In genomic region chr1:47433037-47433421, GRCh38 we compare ENCODE assay signal across 13 cellular contexts. TPM values are rescaled to one million over a fixed set of nuclear protein-coding genes. Genes with fewer than 3 reads are reported as not detected.
DNase-seq lines count a peak whose midpoint lies in the region; ATAC-seq, FAIRE-seq and TF ChIP-seq lines count a peak whose summit lies in the region.
"Had no signal": no experiment of that assay in that cellular context is flagged by ENCODE, and none has a peak within 500 bp of the region (broad histone marks: within the 10 kb centered on the region; RNA-seq: fewer than 3 reads in every experiment).

No MANE protein-coding gene starts in this region.

- H3K36me3 Mint-ChIP-seq in natural killer cell (no peaks in the 10 kb centered on the region), memory B cell (no peaks in the 10 kb centered on the region), type B pancreatic cell (no peaks in the 10 kb centered on the region)
- peaks cover 6% of the 10 kb centered on the region for H3K36me3 Mint-ChIP-seq in natural killer cell treated with Interleukin-12 subunit alpha and Interleukin-12 subunit beta and Interleukin-15 and Interleukin-18, amount 100 ng/mL, for 72 hours

- H3K36me3 ChIP-seq in GM12878 (ENCODE audit: control insufficient read depth in 2 of 2, insufficient read depth in 2 of 2, low read length in 1 of 2) (no peaks in the 10 kb centered on the region), MM.1S (replicated peaks; ENCODE audit: insufficient read depth, low read length) (no peaks in the 10 kb centered on the region)
- H3K36me3 ChIP-seq: BE2C, brain microvascular endothelial cell had no signal

- ATAC-seq in natural killer cell = no peak
- ATAC-seq in natural killer cell treated with Interleukin-12 subunit alpha and Interleukin-12 subunit beta and Interleukin-15 and Interleukin-18, amount 100 ng/mL, for 72 hours = no peak
- no peak for ATAC-seq in GM12878
- ATAC-seq in memory B cell (ENCODE audit: low read depth) = no peak
- no peak for ATAC-seq in HG02588 (IDR thresholded peaks at IDR 0.05; ENCODE audit: unreplicated experiment)

- no peak for TF ChIP-seq POLR2A in GM12878 (IDR thresholded peaks at IDR 0.05; ENCODE audit: low read depth, low read length)

- H3K27ac ChIP-seq in GM12878 (ENCODE audit: control insufficient read depth, insufficient read depth) (no peak overlapping the region), MM.1S (ENCODE audit: low read length) (no peak overlapping the region)

- H3K9me3 ChIP-seq in GM12878 (replicated peaks; ENCODE audit: control insufficient read depth, insufficient read depth, low read length) (no peaks in the 10 kb centered on the region), MM.1S (replicated peaks; ENCODE audit: insufficient read depth, low read length) (no peaks in the 10 kb centered on the region)
- H3K9me3 ChIP-seq: BE2C had no signal

- peak overlapping the region; percentile 54; the same call in 1 of the 2 replicates for H3K4me3 ChIP-seq in GM12878
- H3K4me3 ChIP-seq in MM.1S (ENCODE audit: low read length) = no peak overlapping the region

- H4K20me1 ChIP-seq in GM12878 (ENCODE audit: control insufficient read depth, insufficient read depth) (no peaks in the 10 kb centered on the region), MM.1S (ENCODE audit: insufficient read depth, low read length) (no peaks in the 10 kb centered on the region; the same call in 1 of the 2 replicates)

- H3K9ac ChIP-seq in GM12878 (ENCODE audit: control insufficient read depth, insufficient read depth, low read length) (no peak overlapping the region), MM.1S (ENCODE audit: low read length) (no peak overlapping the region)

- H3K27me3 Mint-ChIP-seq in natural killer cell (ENCODE audit: low read depth in 2 of 2) (peaks cover 6 to 20% of the 10 kb centered on the region in 2 donors), memory B cell (peaks cover 13% of the 10 kb centered on the region), type B pancreatic cell (peaks cover 79% of the 10 kb centered on the region)
- peaks cover 0 to 16% of the 10 kb centered on the region in 2 donors for H3K27me3 Mint-ChIP-seq in natural killer cell treated with Interleukin-12 subunit alpha and Interleukin-12 subunit beta and Interleukin-15 and Interleukin-18, amount 100 ng/mL, for 72 hours

- no peaks in the 10 kb centered on the region for H3K9me3 Mint-ChIP-seq in natural killer cell
- no peaks in the 10 kb centered on the region for H3K9me3 Mint-ChIP-seq in natural killer cell treated with Interleukin-12 subunit alpha and Interleukin-12 subunit beta and Interleukin-15 and Interleukin-18, amount 100 ng/mL, for 72 hours
- H3K9me3 Mint-ChIP-seq in memory B cell = no peaks in the 10 kb centered on the region
- no peaks in the 10 kb centered on the region for H3K9me3 Mint-ChIP-seq in type B pancreatic cell

- POLR2A ChIA-PET in GM12878 (lab: Charles Lee) = interaction anchor here (0.6 to 1.2 kb wide), 2 partner anchors 44 to 100 kb away, joined by 3 read pairs; partner anchors contain the start of gene CMPK1

- H3K27me3 ChIP-seq in GM12878 (replicated peaks in 1 of 2; ENCODE audit: control insufficient read depth in 2 of 2, insufficient read depth in 2 of 2, low read length in 1 of 2) (no peaks in the 10 kb centered on the region), MM.1S (replicated peaks; ENCODE audit: insufficient read depth, low read length) (no peaks in the 10 kb centered on the region)

- H3K79me2 ChIP-seq in GM12878 (ENCODE audit: control insufficient read depth, insufficient read depth, low read length) (peaks cover 2% of the 10 kb centered on the region; the same call in 1 of the 2 replicates), MM.1S (ENCODE audit: low read length) (peaks cover 33% of the 10 kb centered on the region)

- H3K4me3 Mint-ChIP-seq in natural killer cell (peak overlapping the region; percentile 65), memory B cell (peak overlapping the region; percentile 37), type B pancreatic cell (peak overlapping the region; percentile 76)
- H3K4me3 Mint-ChIP-seq in natural killer cell treated with Interleukin-12 subunit alpha and Interleukin-12 subunit beta and Interleukin-15 and Interleukin-18, amount 100 ng/mL, for 72 hours = no peak overlapping the region

- no peak for TF ChIP-seq RAD21 in GM12878 (IDR thresholded peaks at IDR 0.05; ENCODE audit: insufficient read depth, low read depth, low read length)

- no peaks in the 10 kb centered on the region for H3F3A ChIP-seq in MM.1S (ENCODE audit: insufficient read depth, low read length)

- H3K9me2 ChIP-seq in MM.1S (replicated peaks; ENCODE audit: insufficient read depth, low read length) = no peaks in the 10 kb centered on the region

- no TSS peak for BruUV-seq in GM12878 (replicated peaks; lab: Mats Ljungman, UMichigan)

- H3K4me1 ChIP-seq in GM12878 (ENCODE audit: control insufficient read depth, insufficient read depth, low read length) = peaks cover 23% of the 10 kb centered on the region
- H3K4me1 ChIP-seq in MM.1S (ENCODE audit: low read length) = peaks cover 6% of the 10 kb centered on the region; the same call in 1 of the 2 replicates
- H3K4me1 ChIP-seq: BE2C had no signal

- H3K4me2 ChIP-seq in GM12878 (ENCODE audit: control insufficient read depth, insufficient read depth) (peak overlapping the region; percentile 70), MM.1S (ENCODE audit: low read depth, low read length) (no peak overlapping the region)

- no peak for FAIRE-seq in GM12878 (lab: Jason Lieb, UNC)

- 94% methylated on average over 17 of the region's 17 CpGs for WGBS in GM12878 (ENCODE audit: insufficient coverage, insufficient replicate concordance, low lambda C conversion rate, missing lambda C conversion rate)

- no peak for TF ChIP-seq EP300 in GM12878 (IDR thresholded peaks at IDR 0.05; ENCODE audit: borderline replicate concordance in 1 of 2, control insufficient read depth in 1 of 2, low read depth in 2 of 2, low read length in 2 of 2)

- H3K4me1 Mint-ChIP-seq in natural killer cell = peaks cover 46 to 52% of the 10 kb centered on the region in 2 donors
- H3K4me1 Mint-ChIP-seq in natural killer cell treated with Interleukin-12 subunit alpha and Interleukin-12 subunit beta and Interleukin-15 and Interleukin-18, amount 100 ng/mL, for 72 hours (ENCODE audit: low read depth in 2 of 2) = peaks cover 31 to 41% of the 10 kb centered on the region in 2 donors
- peaks cover 30% of the 10 kb centered on the region for H3K4me1 Mint-ChIP-seq in memory B cell
- H3K4me1 Mint-ChIP-seq in type B pancreatic cell (ENCODE audit: unreplicated experiment) = peaks cover 36% of the 10 kb centered on the region

- H3K27ac Mint-ChIP-seq in natural killer cell (no peak overlapping the region), memory B cell (no peak overlapping the region), type B pancreatic cell (peak overlapping the region; percentile 56)
- H3K27ac Mint-ChIP-seq in natural killer cell treated with Interleukin-12 subunit alpha and Interleukin-12 subunit beta and Interleukin-15 and Interleukin-18, amount 100 ng/mL, for 72 hours = no peak overlapping the region

- SMC1A ChIA-PET in GM12878 (lab: Charles Lee; ENCODE audit: uncharacterized antibody, unreplicated experiment) = interaction anchor here (0.6 to 2.0 kb wide), 4 partner anchors 9 to 293 kb away, joined by 3 to 12 read pairs (median 4); no protein-coding TSS in a partner anchor

- H2AFZ ChIP-seq in GM12878 (ENCODE audit: control insufficient read depth, low read depth, low read length) = no peak overlapping the region
- no peak overlapping the region for H2AFZ ChIP-seq in MM.1S (ENCODE audit: low read length)

- in situ Hi-C loops in GM12878 (cut with MboI) = loop anchor here (5.0 kb wide), 1 partner anchor 279 kb away; no protein-coding TSS in a partner anchor

- no peak for DNase-seq in natural killer cell
- no peak for DNase-seq in natural killer cell treated with Interleukin-12 subunit alpha and Interleukin-12 subunit beta and Interleukin-15 and Interleukin-18, amount 100 ng/mL, for 72 hours (ENCODE audit: low spot score)
- DNase-seq in GM12878 (ENCODE audit: low read depth, low spot score) = no peak
- no peak for DNase-seq in memory B cell (ENCODE audit: low spot score in 2 of 2)
- DNase-seq in type B pancreatic cell (ENCODE audit: extremely low spot score, unreplicated experiment) = no peak
- no peak for DNase-seq in NCI-H187 (lab: John Stamatoyannopoulos, UW)
- no peak for DNase-seq in MM.1S

- TF ChIP-seq CTCF in natural killer cell (IDR thresholded peaks at IDR 0.05) = no peak
- TF ChIP-seq CTCF in GM12878 (IDR thresholded peaks at IDR 0.05 in 2 of 3, conservative IDR thresholded peaks at IDR 0.05 in 1 of 3; ENCODE audit: control insufficient read depth in 2 of 3, extremely low read depth in 1 of 3, insufficient read depth in 1 of 3, low read depth in 3 of 3, low read length in 3 of 3) = no peak
- TF ChIP-seq CTCF in type B pancreatic cell (conservative IDR thresholded peaks at IDR 0.05) = no peak
- TF ChIP-seq CTCF in MM.1S (IDR thresholded peaks at IDR 0.05; ENCODE audit: low read length) = no peak

- RAD21 ChIA-PET in GM12878 (lab: Charles Lee; ENCODE audit: unreplicated experiment) = interaction anchor here (1.4 to 3.8 kb wide), 5 partner anchors 44 to 293 kb away, joined by 4 to 23 read pairs (median 10); no protein-coding TSS in a partner anchor

- CTCF ChIA-PET in GM12878 (lab: Yijun Ruan, JAX) = interaction anchor here (0.5 to 3.8 kb wide), 24 partner anchors 12 to 322 kb away, joined by 3 to 22 read pairs (median 6); partner anchors contain the start of gene STIL

- intact Hi-C loops in natural killer cell (cut with micrococcal nuclease) (loop anchor here (10.0 kb wide), 2 partner anchors 198 to 238 kb away; partner anchors contain the start of genes PDZK1IP1 and TAL1), GM12878 (cut with micrococcal nuclease; ENCODE audit: unreplicated experiment) (loop anchor here (10.0 kb wide), 2 partner anchors 98 to 258 kb away; partner anchors contain the start of gene CMPK1)

RNA-seq across cellular contexts. Expression of gene FOXD2, which starts 4.8 kb away (rescaled TPM):
- total RNA-seq in natural killer cell (1 to 10 TPM in 2 of 3 donors, under 1 TPM in 1; 0.49 to 1.4 (median 1.1) TPM), GM12878 (2014; rRNA removed) (under 0.01 and 0.05 TPM in 2 replicates), GM12878 (2014; rRNA removed; fragmentation: Illumina TruSeq; extraction: Trizol) (0.04 TPM in 1 of 2 replicates, not detected in the other), GM12878 (2021) (0.05 TPM in 1 of 2 replicates, not detected in the other), type B pancreatic cell (ENCODE audit: low replicate concordance) (0.64 and 4.9 TPM in 2 replicates)
- under 1 TPM; 0.33 to 0.36 TPM for total RNA-seq in natural killer cell treated with Interleukin-12 subunit alpha and Interleukin-12 subunit beta and Interleukin-15 and Interleukin-18, amount 100 ng/mL, for 72 hours
- 0.10 TPM in 1 of 2 replicates, not detected in the other for total RNA-seq in GM12878 (2013; cell fraction: nucleolus; rRNA removed)
- 0.12 TPM for polyA plus RNA-seq in GM12878 (2011; ENCODE audit: low read depth)
- polyA plus RNA-seq in GM12878 (2011; rRNA removed) (0.01 and 0.04 TPM in 2 replicates), GM12878 (2014; fragmentation: Illumina TruSeq; extraction: Trizol) (0.01 TPM in 1 of 2 replicates, not detected in the other), GM12878 (2014; fragmentation: Nextera tagmentation; extraction: Ambion mirVana) (under 1 TPM in 1 of 2 experiments, not detected in 1; 0.04 TPM), GM12878 (2014; rRNA removed) (0.01 and 0.04 TPM in 2 replicates), GM12878 (2016; fragmentation: Nextera tagmentation; extraction: Ambion mirVana) (under 1 TPM; 0.23 to 0.27 TPM)
- polyA plus RNA-seq in GM12878 (2011; cell fraction: cytosol; rRNA removed) = 0.01 and 0.03 TPM in 2 replicates
- polyA plus RNA-seq in GM12878 (2011; cell fraction: nucleus; rRNA removed) = 0.15 and 0.16 TPM in 2 replicates
- 0.26 and 0.29 TPM in 2 replicates for polyA plus RNA-seq in GM12878 (2012)
- polyA minus RNA-seq in GM12878 (2011; rRNA and poly(A)+ RNA removed) = 0.05 TPM in 1 of 2 replicates, not detected in the other
- not detected in 2 replicates for polyA minus RNA-seq in GM12878 (2011; cell fraction: cytosol; rRNA and poly(A)+ RNA removed)
- polyA minus RNA-seq in GM12878 (2011; cell fraction: nucleus; rRNA and poly(A)+ RNA removed) = 0.24 and 0.29 TPM in 2 replicates
- polyA plus RNA-seq: neural cell had no signal

RNA-seq across cellular contexts. Expression of gene FOXE3, which starts 16.9 kb away (rescaled TPM):
- total RNA-seq in natural killer cell (not detected), GM12878 (2014; rRNA removed) (not detected in 2 replicates), GM12878 (2014; rRNA removed; fragmentation: Illumina TruSeq; extraction: Trizol) (not detected in 2 replicates), GM12878 (2021) (not detected in 2 replicates), type B pancreatic cell (ENCODE audit: low replicate concordance) (0.14 TPM in 1 of 2 replicates, not detected in the other)
- not detected for total RNA-seq in natural killer cell treated with Interleukin-12 subunit alpha and Interleukin-12 subunit beta and Interleukin-15 and Interleukin-18, amount 100 ng/mL, for 72 hours
- total RNA-seq in GM12878 (2013; cell fraction: nucleolus; rRNA removed) = not detected in 2 replicates
- polyA plus RNA-seq in GM12878 (2011; ENCODE audit: low read depth) = not detected
- polyA plus RNA-seq in GM12878 (2011; rRNA removed) (not detected in 2 replicates), GM12878 (2014; fragmentation: Illumina TruSeq; extraction: Trizol) (not detected in 2 replicates), GM12878 (2014; fragmentation: Nextera tagmentation; extraction: Ambion mirVana) (not detected), GM12878 (2014; rRNA removed) (0.13 TPM in 1 of 2 replicates, not detected in the other), GM12878 (2016; fragmentation: Nextera tagmentation; extraction: Ambion mirVana) (not detected)
- polyA plus RNA-seq in GM12878 (2011; cell fraction: cytosol; rRNA removed) = not detected in 2 replicates
- polyA plus RNA-seq in GM12878 (2011; cell fraction: nucleus; rRNA removed) = not detected in 2 replicates
- not detected in 2 replicates for polyA plus RNA-seq in GM12878 (2012)
- not detected in 2 replicates for polyA minus RNA-seq in GM12878 (2011; rRNA and poly(A)+ RNA removed)
- not detected in 2 replicates for polyA minus RNA-seq in GM12878 (2011; cell fraction: cytosol; rRNA and poly(A)+ RNA removed)
- not detected in 2 replicates for polyA minus RNA-seq in GM12878 (2011; cell fraction: nucleus; rRNA and poly(A)+ RNA removed)
- total RNA-seq: M059J; T-helper 2 cell treated with Interferon-gamma antibody and Interleukin-4, amounts not matched to agents 100 ng/mL and 5 ng/mL, for 36 hours had no signal
- polyA plus RNA-seq: neural cell had no signal
